In the genomic region with DNA sequence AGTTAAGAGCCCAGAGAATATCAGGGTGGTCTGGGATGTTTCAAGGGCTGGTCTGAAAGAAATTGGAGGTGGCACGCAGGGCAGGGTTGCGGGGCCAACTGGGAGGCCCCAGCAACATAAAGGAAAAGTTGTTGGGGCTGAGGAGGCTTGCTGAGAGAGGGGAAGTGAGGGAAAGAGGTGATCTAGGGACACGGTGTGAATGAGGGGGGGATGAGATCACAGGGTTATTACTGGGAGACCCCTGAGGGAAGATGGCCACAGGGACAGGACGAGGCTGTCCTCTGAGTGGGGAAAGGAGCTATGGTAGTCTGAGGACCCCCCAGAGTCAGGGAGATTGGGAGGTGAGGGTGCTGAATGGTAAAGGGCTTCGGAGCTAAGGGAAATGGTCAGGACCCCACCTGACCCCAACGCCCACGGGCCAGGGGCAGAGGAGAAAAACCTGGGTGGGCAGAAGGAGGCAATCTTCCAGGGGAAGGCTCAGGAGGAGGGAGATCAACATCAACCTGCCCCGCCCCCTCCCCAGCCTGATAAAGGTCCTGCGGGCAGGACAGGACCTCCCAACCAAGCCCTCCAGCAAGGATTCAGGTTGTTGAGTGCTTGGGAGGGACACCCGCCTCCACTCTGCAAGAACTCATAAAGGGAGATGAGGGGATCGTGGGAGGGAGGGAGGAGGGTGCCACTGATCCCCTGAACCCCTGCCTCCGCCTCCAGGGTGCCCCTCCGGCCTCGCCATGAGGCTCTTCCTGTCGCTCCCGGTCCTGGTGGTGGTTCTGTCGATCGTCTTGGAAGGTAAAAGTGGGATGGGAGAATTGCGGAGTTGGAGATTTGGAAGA, we compare ENCODE assay signal across 10 cellular contexts. TPM values are rescaled to one million over a fixed set of nuclear protein-coding genes. Genes with fewer than 3 reads are reported as not detected.
DNase-seq lines count a peak whose midpoint lies in the region; ATAC-seq and TF ChIP-seq lines count a peak whose summit lies in the region.
"Not testable (repeated sequence)": the region's sequence is repeated elsewhere in the genome, so short reads cannot be mapped to it uniquely, and the experiment has no call there.
"Had no signal": no experiment of that assay in that cellular context is flagged by ENCODE, and none has a peak within 500 bp of the region (broad histone marks: within the 10 kb centered on the region; RNA-seq: fewer than 3 reads in every experiment).

No MANE protein-coding gene starts in this region.

- H3K9me3 ChIP-seq in HEK293 (ENCODE audit: control insufficient read depth, insufficient read depth, low read depth, low read length); transverse colon: not testable (repeated sequence)

- 50 to 86% methylated on average over 3 to 14 of the region's 19 CpGs for WGBS in transverse colon (ENCODE audit: low coverage in 1 of 2), 2 donors

- H3K36me3 ChIP-seq in HEK293 (ENCODE audit: control insufficient read depth in 2 of 2, insufficient read depth in 1 of 2, low read length in 2 of 2); transverse colon: not testable (repeated sequence)

- not testable (repeated sequence) for H3K4me3 ChIP-seq in HEK293 (ENCODE audit: low read depth, low read length)
- H3K4me3 ChIP-seq in transverse colon: peak overlapping the region in 1 of 4 donors; percentile 25

- TF ChIP-seq CTCF in HEK293 (tag by site-specific recombination; IDR thresholded peaks at IDR 0.05); nephron progenitor cell (IDR thresholded peaks at IDR 0.05); transverse colon (IDR thresholded peaks at IDR 0.05): not testable (repeated sequence)

- in situ Hi-C loops in transverse colon (cut with MboI; ENCODE audit: low pct_ligation_motif_present in 1 of 4, low pct_unique_long_range_greater_than_20kb in 1 of 4, low sequenced_read_pairs in 3 of 4): not testable (repeated sequence)

- peak overlapping the region; percentile 46 for H3K4me3 Mint-ChIP-seq in T-helper 1 cell treated with Interleukin-12 subunit alpha and Interleukin-12 subunit beta and Interleukin-4 antibody, amounts not matched to agents 30 μg/mL and 1 μg/mL, for 36 hours
- H3K4me3 Mint-ChIP-seq in nephron progenitor cell: peak overlapping the region; percentile 59

- not testable (repeated sequence) for TF ChIP-seq POLR2A in transverse colon (IDR thresholded peaks at IDR 0.05)

- CTCF ChIA-PET in HEK293 (lab: Yijun Ruan, JAX): interaction anchor here (0.6 to 1.4 kb wide), 3 partner anchors 9 to 57 kb away, joined by 3 to 4 read pairs (median 4); no protein-coding TSS in a partner anchor

- not testable (repeated sequence) for H3K27me3 ChIP-seq in transverse colon

- intact Hi-C loops in left ventricle myocardium superior (cut with micrococcal nuclease); transverse colon (cut with DNase I; ENCODE audit: low total_unique reads): not testable (repeated sequence)

- H3K27ac Mint-ChIP-seq in T-helper 1 cell treated with Interleukin-12 subunit alpha and Interleukin-12 subunit beta and Interleukin-4 antibody, amounts not matched to agents 30 μg/mL and 1 μg/mL, for 36 hours; nephron progenitor cell: not testable (repeated sequence)

- not testable (repeated sequence) for H3K27ac ChIP-seq in HEK293 (ENCODE audit: extremely low read depth, low read depth, low read length)
- peak overlapping the region; percentile 36 for H3K27ac ChIP-seq in caudate nucleus (ENCODE audit: low read depth, low read length)
- peak overlapping the region; percentile 35 to 58 (median 50) for H3K27ac ChIP-seq in transverse colon

- DNase-seq in caudate nucleus (lab: John Stamatoyannopoulos, UW); left ventricle myocardium superior; nephron progenitor cell; transverse colon: not testable (repeated sequence)

- not testable (repeated sequence) for H3K4me1 ChIP-seq in HEK293 (ENCODE audit: control insufficient read depth, insufficient read depth, low read length)
- H3K4me1 ChIP-seq in transverse colon: peaks cover 0 to 29% (median 5%) of the 10 kb centered on the region in 4 donors

- H3K27me3 Mint-ChIP-seq in T-helper 1 cell treated with Interleukin-12 subunit alpha and Interleukin-12 subunit beta and Interleukin-4 antibody, amounts not matched to agents 30 μg/mL and 1 μg/mL, for 36 hours (ENCODE audit: low read depth): peaks cover 24% of the 10 kb centered on the region
- peaks cover 12% of the 10 kb centered on the region for H3K27me3 Mint-ChIP-seq in nephron progenitor cell (ENCODE audit: low read depth, poor library complexity)

- POLR2A ChIA-PET in HEK293 (lab: Yijun Ruan, JAX): not testable (repeated sequence)

- H3K36me3 Mint-ChIP-seq in T-helper 1 cell treated with Interleukin-12 subunit alpha and Interleukin-12 subunit beta and Interleukin-4 antibody, amounts not matched to agents 30 μg/mL and 1 μg/mL, for 36 hours (ENCODE audit: low read depth); nephron progenitor cell (ENCODE audit: low read depth): not testable (repeated sequence)

- H3K9me3 Mint-ChIP-seq in T-helper 1 cell treated with Interleukin-12 subunit alpha and Interleukin-12 subunit beta and Interleukin-4 antibody, amounts not matched to agents 30 μg/mL and 1 μg/mL, for 36 hours; nephron progenitor cell: not testable (repeated sequence)

- H3K4me1 Mint-ChIP-seq in T-helper 1 cell treated with Interleukin-12 subunit alpha and Interleukin-12 subunit beta and Interleukin-4 antibody, amounts not matched to agents 30 μg/mL and 1 μg/mL, for 36 hours (ENCODE audit: low read depth): not testable (repeated sequence)
- H3K4me1 Mint-ChIP-seq in nephron progenitor cell: peaks cover 27% of the 10 kb centered on the region

- not testable (repeated sequence) for TF ChIP-seq EP300 in transverse colon (IDR thresholded peaks at IDR 0.05; ENCODE audit: low read depth)

- ATAC-seq in left ventricle myocardium superior: peak; percentile 7

TF ChIP-seq in HEK293, 187 proteins besides CTCF, POLR2A, EP300 and RAD21:
- TF ChIP-seq KLF9 (tag by site-specific recombination; IDR thresholded peaks at IDR 0.05; ENCODE audit: low read depth) (0 out of 2 replicates have a peak, but pooled peaks have one; percentile 23), GLIS2 (tag by site-specific recombination; IDR thresholded peaks at IDR 0.05) (peak; percentile 48), ZXDB (tag by site-specific recombination; IDR thresholded peaks at IDR 0.05) (0 out of 2 replicates have a peak, but pooled peaks have one; percentile 7), ZFHX2 (tag by site-specific recombination; conservative IDR thresholded peaks at IDR 0.05) (peak; percentile 62; the same call in 1 of the 2 replicates), EGR2 (tag by site-specific recombination; IDR thresholded peaks at IDR 0.05; ENCODE audit: low read depth) (peak; percentile 71), GLIS1 (tag by site-specific recombination; IDR thresholded peaks at IDR 0.05) (peak; percentile 73)
- TF ChIP-seq, protein P1, sequence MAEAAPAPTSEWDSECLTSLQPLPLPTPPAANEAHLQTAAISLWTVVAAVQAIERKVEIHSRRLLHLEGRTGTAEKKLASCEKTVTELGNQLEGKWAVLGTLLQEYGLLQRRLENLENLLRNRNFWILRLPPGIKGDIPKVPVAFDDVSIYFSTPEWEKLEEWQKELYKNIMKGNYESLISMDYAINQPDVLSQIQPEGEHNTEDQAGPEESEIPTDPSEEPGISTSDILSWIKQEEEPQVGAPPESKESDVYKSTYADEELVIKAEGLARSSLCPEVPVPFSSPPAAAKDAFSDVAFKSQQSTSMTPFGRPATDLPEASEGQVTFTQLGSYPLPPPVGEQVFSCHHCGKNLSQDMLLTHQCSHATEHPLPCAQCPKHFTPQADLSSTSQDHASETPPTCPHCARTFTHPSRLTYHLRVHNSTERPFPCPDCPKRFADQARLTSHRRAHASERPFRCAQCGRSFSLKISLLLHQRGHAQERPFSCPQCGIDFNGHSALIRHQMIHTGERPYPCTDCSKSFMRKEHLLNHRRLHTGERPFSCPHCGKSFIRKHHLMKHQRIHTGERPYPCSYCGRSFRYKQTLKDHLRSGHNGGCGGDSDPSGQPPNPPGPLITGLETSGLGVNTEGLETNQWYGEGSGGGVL (tag by site-specific recombination; IDR thresholded peaks at IDR 0.05): 0 out of 2 replicates have a peak, but pooled peaks have one; percentile 11

RNA-seq across cellular contexts. Expression of a gene that starts 12.1 kb away (rescaled TPM):
- total RNA-seq in left ventricle myocardium superior (1.7 TPM), transverse colon (10 to 100 TPM in 3 of 4 donors, not detected in 1; 10.8 to 48.4 (median 34.8) TPM)

RNA-seq across cellular contexts. Expression of a gene that starts 15.6 kb away (rescaled TPM):
- not detected for total RNA-seq in left ventricle myocardium superior
- not detected for total RNA-seq in transverse colon
- total RNA-seq: mucosa of gallbladder, sigmoid colon, SK-MEL-5, testis had no signal

RNA-seq across cellular contexts. Expression of a gene that starts 19.4 kb away (rescaled TPM):
- total RNA-seq in left ventricle myocardium superior: not detected
- under 1 TPM in 1 of 4 donors, not detected in 3; 0.68 TPM for total RNA-seq in transverse colon
- total RNA-seq: sigmoid colon had no signal

RNA-seq across cellular contexts. Expression of a gene that starts 20.9 kb away (rescaled TPM):
- total RNA-seq in left ventricle myocardium superior (18.9 TPM), transverse colon (100 to 1,000 TPM in 2 of 4 donors, 10 to 100 TPM in 2; 72.2 to 214 (median 132) TPM)

RNA-seq across cellular contexts. Expression of a gene that starts 28.7 kb away (rescaled TPM):
- total RNA-seq in left ventricle myocardium superior (97.6 TPM), transverse colon (10 to 100 TPM; 65.3 to 94.6 (median 79.8) TPM)
